Comparison of ENCODE assay signal across 33 cellular contexts in the genomic region with DNA sequence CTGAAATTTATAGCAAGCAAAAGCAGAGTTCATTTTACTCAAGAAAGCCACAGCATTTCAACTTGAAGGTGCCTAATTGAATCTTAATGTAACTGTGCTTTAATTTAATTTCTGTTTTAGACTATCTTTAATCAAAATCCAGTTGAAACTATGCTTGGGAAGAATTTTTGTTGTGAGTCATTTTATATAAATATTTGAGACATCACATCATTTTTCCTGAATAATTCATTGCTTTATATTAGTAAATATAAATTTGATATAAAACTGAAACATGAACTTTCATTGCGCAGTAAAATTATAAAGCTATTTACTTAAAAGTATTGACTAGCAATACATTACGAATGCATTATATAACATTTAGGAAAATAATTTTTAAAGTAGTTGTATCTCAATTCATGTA.
"Had no signal": no experiment of that assay in that cellular context is flagged by ENCODE, and none has a peak within 500 bp of the region (broad histone marks: within the 10 kb centered on the region; RNA-seq: fewer than 3 reads in every experiment).

No MANE protein-coding gene starts in this region.

- ATAC-seq: activated CD4-positive, alpha-beta T cell treated with anti-CD3 and anti-CD28 coated beads for 36 hours; activated CD8-positive, alpha-beta memory T cell treated with anti-CD3 and anti-CD28 coated beads, Interleukin-2, amount 10 ng/mL, durations not matched to agents 7 days and 5 days; activated CD8-positive, alpha-beta T cell treated with anti-CD3 and anti-CD28 coated beads, Interleukin-2, amount 10 ng/mL, durations not matched to agents 7 days and 5 days; activated naive CD4-positive, alpha-beta T cell treated with anti-CD3 and anti-CD28 coated beads, Interleukin-2, amount 50 U/mL, for 72 hours; activated T-cell treated with anti-CD3 and anti-CD28 coated beads, Interleukin-2, amount 50 U/mL, for 4 hours; activated T-cell treated with anti-CD3 and anti-CD28 coated beads, Interleukin-2, amount 50 U/mL, for 72 hours; activated T-helper 17 cell treated with anti-CD3 and anti-CD28 coated beads, Interleukin-2, amount 50 U/mL, for 72 hours; body of pancreas; T-cell; T-helper 17 cell had no signal

- H3K36me3 ChIP-seq: adrenal gland, brain microvascular endothelial cell, breast epithelium had no signal

- H3K4me3 ChIP-seq: adrenal gland, body of pancreas, breast epithelium had no signal

- H3K27me3 ChIP-seq: adrenal gland, body of pancreas, brain microvascular endothelial cell, breast epithelium had no signal

- DNase-seq: activated B cell treated with CpG ODN at 0.5 μM for 24 hours; activated CD4-positive, alpha-beta memory T cell treated with anti-CD3 and anti-CD28 coated beads, Interleukin-2, amount 10 ng/mL, durations not matched to agents 7 days and 5 days; activated CD4-positive, alpha-beta T cell treated with anti-CD3 and anti-CD28 coated beads for 1 hour; activated CD4-positive, alpha-beta T cell treated with anti-CD3 and anti-CD28 coated beads for 36 hours; activated CD4-positive, alpha-beta T cell treated with anti-CD3 and anti-CD28 coated beads for 48 hours; activated CD4-positive, alpha-beta T cell treated with anti-CD3 and anti-CD28 coated beads, Interleukin-2, amount 10 ng/mL, durations not matched to agents 7 days and 5 days; activated CD4-positive, alpha-beta T cell treated with anti-CD3 and anti-CD28 coated beads, Interleukin-2, amount 50 U/mL, for 48 hours; activated CD8-positive, alpha-beta memory T cell treated with anti-CD3 and anti-CD28 coated beads for 24 hours; activated CD8-positive, alpha-beta memory T cell treated with anti-CD3 and anti-CD28 coated beads, Interleukin-2, amount 10 ng/mL, durations not matched to agents 7 days and 5 days; activated CD8-positive, alpha-beta memory T cell treated with anti-CD3 and anti-CD28 coated beads, Interleukin-2, amount 50 U/mL, for 48 hours; activated CD8-positive, alpha-beta T cell treated with anti-CD3 and anti-CD28 coated beads, Interleukin-2, amount 10 ng/mL, durations not matched to agents 7 days and 5 days; activated effector memory CD4-positive, alpha-beta T cell treated with anti-CD3 and anti-CD28 coated beads, Interleukin-2, amount 50 U/mL, for 16 hours; activated gamma-delta T cell treated with Interleukin-2 at 50 U/mL for 16 hours; activated naive CD4-positive, alpha-beta T cell; activated naive CD4-positive, alpha-beta T cell treated with anti-CD3 and anti-CD28 coated beads for 36 hours; activated naive CD4-positive, alpha-beta T cell treated with anti-CD3 and anti-CD28 coated beads, Interleukin-2, amount 50 U/mL, for 16 hours; activated naive CD8-positive, alpha-beta T cell treated with anti-CD3 and anti-CD28 coated beads for 36 hours; activated T-cell treated with anti-CD3 and anti-CD28 coated beads, Interleukin-2, amount 50 U/mL, for 4 hours; activated T-cell treated with anti-CD3 and anti-CD28 coated beads, Interleukin-2, amount 50 U/mL, for 72 hours; adrenal gland; amniotic stem cell; aorta; body of pancreas; brain microvascular endothelial cell; central memory CD4-positive, alpha-beta T cell; T-cell; T-helper 17 cell had no signal

- H3K9me3 ChIP-seq: adrenal gland, body of pancreas, breast epithelium had no signal

- H3K4me1 ChIP-seq: adrenal gland, body of pancreas, breast epithelium had no signal

- H3K27ac ChIP-seq: adrenal gland, body of pancreas, brain microvascular endothelial cell, breast epithelium, VCaP had no signal

- FAIRE-seq: astrocyte, TTC549 had no signal
